13 cellular contexts compared by ENCODE assay signal in the genomic region with DNA sequence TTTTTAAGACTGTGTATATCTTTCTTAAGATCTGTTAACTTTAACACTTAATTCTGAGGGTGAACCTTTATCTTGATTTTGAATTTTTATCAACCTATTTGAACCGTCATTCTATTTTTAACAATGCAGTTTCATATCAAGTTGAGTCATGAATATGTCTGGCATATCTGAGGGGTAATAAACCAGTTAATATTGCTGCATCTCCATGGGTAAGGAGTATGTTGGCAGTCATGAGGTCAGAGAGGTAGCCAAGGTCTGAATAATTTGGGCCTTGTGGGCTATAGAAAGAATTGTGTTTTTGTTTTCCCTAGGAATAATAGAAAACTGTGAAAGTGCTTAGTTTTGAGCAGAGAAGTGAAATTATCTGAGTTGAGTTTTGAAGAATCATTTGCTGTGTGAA.
DNase-seq lines count a peak whose midpoint lies in the region; ATAC-seq and TF ChIP-seq lines count a peak whose summit lies in the region.
"Had no signal": no experiment of that assay in that cellular context is flagged by ENCODE, and none has a peak within 500 bp of the region (broad histone marks: within the 10 kb centered on the region; RNA-seq: fewer than 3 reads in every experiment).

No MANE protein-coding gene starts in this region.

- no peak overlapping the region for H2AFZ ChIP-seq in IMR-90 (replicated peaks; ENCODE audit: low read length, poor library complexity)
- H2AFZ ChIP-seq in hepatocyte: no peak overlapping the region
- H2AFZ ChIP-seq in PC-9: no peak overlapping the region

- H3K4me1 ChIP-seq in IMR-90 (ENCODE audit: control insufficient read depth, insufficient read depth, low read length): peaks cover 2% of the 10 kb centered on the region; the same call in 1 of the 2 replicates
- peaks cover 5% of the 10 kb centered on the region for H3K4me1 ChIP-seq in hepatocyte (ENCODE audit: insufficient read depth)
- H3K4me1 ChIP-seq in PC-9 (replicated peaks; ENCODE audit: insufficient read depth): peaks cover 10% of the 10 kb centered on the region

- H3K9me1 ChIP-seq in IMR-90 (ENCODE audit: insufficient read depth, low read length): 0 out of 2 replicates have a peak, but pooled peaks cover 2% of the 10 kb centered on the region

- H4K8ac ChIP-seq in IMR-90 (ENCODE audit: low read depth in 2 of 2, low read length in 2 of 2): no peak overlapping the region

- CTCF ChIA-PET in IMR-90 (lab: Yijun Ruan, JAX): no interaction called here
- CTCF ChIA-PET in PC-9 (lab: Charles Lee): no interaction called here

- no peak for TF ChIP-seq POLR2A in IMR-90 (IDR thresholded peaks at IDR 0.05; ENCODE audit: low read depth, low read length)

- H3K27me3 ChIP-seq in IMR-90 (ENCODE audit: control insufficient read depth, insufficient read depth, low read length): no peaks in the 10 kb centered on the region
- H3K27me3 ChIP-seq in hepatocyte: no peaks in the 10 kb centered on the region
- no peaks in the 10 kb centered on the region for H3K27me3 ChIP-seq in PC-9 (ENCODE audit: insufficient read depth, low read depth)
- H3K27me3 ChIP-seq: BLaER1 had no signal

- H3K23ac ChIP-seq in IMR-90 (ENCODE audit: low read depth, low read length): no peak overlapping the region

- TF ChIP-seq RAD21 in IMR-90 (IDR thresholded peaks at IDR 0.05; ENCODE audit: low read length): no peak

- H4K5ac ChIP-seq in IMR-90 (ENCODE audit: low read depth, low read length): no peak overlapping the region

- DNase-seq in IMR-90 (no peak), amniotic epithelial cell (ENCODE audit: low read depth) (peak; percentile 22), hepatocyte (ENCODE audit: low spot score) (peak; percentile 0), mesenteric fat pad (ENCODE audit: low spot score) (no peak), PC-9 (no peak), GOT3 (lab: John Stamatoyannopoulos, UW) (no peak)
- DNase-seq: AML-193; CD8-positive, alpha-beta memory T cell; DMS53; GF-D8; H9 had no signal

- BruUV-seq in IMR-90 (replicated peaks; lab: Mats Ljungman, UMichigan): no TSS peak
- BruUV-seq in PC-9 (replicated peaks; lab: Mats Ljungman, UMichigan): no TSS peak

- H2AK5ac ChIP-seq in IMR-90 (ENCODE audit: low read depth, low read length): 0 out of 2 replicates have a peak overlapping the region, but pooled peaks have one; percentile 67

- no peaks in the 10 kb centered on the region for H3K9me3 ChIP-seq in IMR-90 (ENCODE audit: control insufficient read depth, insufficient read depth, low read length)
- no peaks in the 10 kb centered on the region for H3K9me3 ChIP-seq in hepatocyte (ENCODE audit: low read depth)
- H3K9me3 ChIP-seq in PC-9 (ENCODE audit: insufficient read depth, low read depth): peaks cover 3% of the 10 kb centered on the region; the same call in 1 of the 2 replicates
- H3K9me3 ChIP-seq: BLaER1 had no signal

- TF ChIP-seq CTCF in IMR-90 (conservative IDR thresholded peaks at IDR 0.05; ENCODE audit: low read depth, low read length) (no peak), hepatocyte (IDR thresholded peaks at IDR 0.05; ENCODE audit: poor library complexity) (no peak), PC-9 (conservative IDR thresholded peaks at IDR 0.05) (no peak)

- no peak overlapping the region for H3K27ac ChIP-seq in IMR-90 (ENCODE audit: insufficient read depth, low read length)
- no peak overlapping the region for H3K27ac ChIP-seq in hepatocyte
- H3K27ac ChIP-seq in PC-9: no peak overlapping the region
- H3K27ac ChIP-seq: BLaER1 had no signal

- dilution Hi-C loops in IMR-90 (cut with HindIII; ENCODE audit: low sequenced_read_pairs, unreplicated experiment): no loop called here

- H3K79me1 ChIP-seq in IMR-90 (ENCODE audit: low read depth in 1 of 2, low read length in 2 of 2): no peaks in the 10 kb centered on the region

- no peak overlapping the region for H2AK9ac ChIP-seq in IMR-90 (replicated peaks; ENCODE audit: low read depth, low read length, poor library complexity)

- no peak overlapping the region for H2BK120ac ChIP-seq in IMR-90 (ENCODE audit: low read depth, low read length)

- no CpG with 5 or more reads among the region's 1 CpG for WGBS in IMR-90 (ENCODE audit: extremely low coverage in 2 of 2, insufficient read length in 1 of 2), 2 experiments
- 0% methylated on average over 1 of the region's 1 CpG for WGBS in hepatocyte (ENCODE audit: low lambda C conversion rate, missing lambda C conversion rate)

- H3K79me2 ChIP-seq in hepatocyte (no peaks in the 10 kb centered on the region), PC-9 (ENCODE audit: low read depth) (no peaks in the 10 kb centered on the region)

- no peak overlapping the region for H2BK15ac ChIP-seq in IMR-90 (ENCODE audit: low read depth, low read length)

- no peak overlapping the region for H3K14ac ChIP-seq in IMR-90 (replicated peaks; ENCODE audit: low read depth, low read length)

- no peak overlapping the region for H4K91ac ChIP-seq in IMR-90 (ENCODE audit: insufficient read depth, low read depth, low read length)

- no peak overlapping the region for H2BK5ac ChIP-seq in IMR-90 (ENCODE audit: low read depth, low read length, poor library complexity, severe bottlenecking)

- H4K20me1 ChIP-seq in IMR-90 (ENCODE audit: insufficient read depth, low read length): no peaks in the 10 kb centered on the region
- no peaks in the 10 kb centered on the region for H4K20me1 ChIP-seq in hepatocyte (ENCODE audit: insufficient read depth, poor library complexity, severe bottlenecking)
- H4K20me1 ChIP-seq in PC-9 (ENCODE audit: insufficient read depth): no peaks in the 10 kb centered on the region
- H4K20me1 ChIP-seq: BLaER1 had no signal

- no peak overlapping the region for H3K56ac ChIP-seq in IMR-90 (ENCODE audit: extremely low read depth, insufficient read depth, low read length)

- in situ Hi-C loops in IMR-90 (cut with MboI; ENCODE audit: low sequenced_read_pairs): no loop called here

- POLR2A ChIA-PET in IMR-90 (lab: Charles Lee; ENCODE audit: unreplicated experiment): no interaction called here
- POLR2A ChIA-PET in PC-9 (lab: Charles Lee; ENCODE audit: unreplicated experiment): no interaction called here

- H3K4me2 ChIP-seq in IMR-90 (ENCODE audit: low read depth, low read length) (no peak overlapping the region), hepatocyte (no peak overlapping the region), PC-9 (no peak overlapping the region)
- H3K4me2 ChIP-seq: BLaER1 had no signal

- H3K4ac ChIP-seq in IMR-90 (ENCODE audit: low read depth, low read length): no peak overlapping the region

- no peak overlapping the region for H3K18ac ChIP-seq in IMR-90 (ENCODE audit: low read depth, low read length)

- intact Hi-C loops in IMR-90 (cut with micrococcal nuclease) (no loop called here), PC-9 (cut with micrococcal nuclease; ENCODE audit: unreplicated experiment) (no loop called here)

- H3K4me3 ChIP-seq in IMR-90 (ENCODE audit: insufficient read depth, low read depth, low read length) (no peak overlapping the region), hepatocyte (no peak overlapping the region), PC-9 (no peak overlapping the region)
- H3K4me3 ChIP-seq: BLaER1 had no signal

- no peak for ATAC-seq in IMR-90 (ENCODE audit: low read depth)
- no peak for ATAC-seq in GM18511 (IDR thresholded peaks at IDR 0.05; ENCODE audit: unreplicated experiment)

- H3F3A ChIP-seq in PC-9 (ENCODE audit: insufficient read depth, low read depth): no peaks in the 10 kb centered on the region

- H3K36me3 ChIP-seq in IMR-90 (ENCODE audit: control insufficient read depth, insufficient read depth, low read length) (no peaks in the 10 kb centered on the region), hepatocyte (replicated peaks; ENCODE audit: insufficient read depth, low read depth) (no peaks in the 10 kb centered on the region), PC-9 (ENCODE audit: low read depth) (peaks cover 4% of the 10 kb centered on the region; the same call in 1 of the 2 replicates)
- H3K36me3 ChIP-seq: BLaER1 had no signal

- 0 out of 2 replicates have a peak overlapping the region, but pooled peaks have one; percentile 58 for H2BK20ac ChIP-seq in IMR-90 (ENCODE audit: low read depth, low read length)

- no peaks in the 10 kb centered on the region for H3K9me2 ChIP-seq in hepatocyte (replicated peaks; ENCODE audit: insufficient read depth)
- no peaks in the 10 kb centered on the region; the same call in 1 of the 2 replicates for H3K9me2 ChIP-seq in PC-9 (ENCODE audit: insufficient read depth)

- H3K9ac ChIP-seq in IMR-90 (ENCODE audit: low read depth, low read length): no peak overlapping the region
- H3K9ac ChIP-seq: BLaER1 had no signal

TF ChIP-seq in IMR-90, 13 proteins besides CTCF, POLR2A, EP300 and RAD21:
- TF ChIP-seq NFE2L2 (IDR thresholded peaks at IDR 0.05; ENCODE audit: low read depth, low read length) (no peak), BHLHE40 (IDR thresholded peaks at IDR 0.05; ENCODE audit: low read depth, low read length) (no peak)

Comparison
In these comparisons a context has a peak if more than half of its experiments do, and no peak if none do; other contexts are left out.
1. DNase-seq: peak in amniotic epithelial cell (single experiment) and hepatocyte (single experiment); none in IMR-90 (single experiment), mesenteric fat pad (single experiment), PC-9 (0 of 2) and GOT3 (single experiment).